In the genomic region with DNA sequence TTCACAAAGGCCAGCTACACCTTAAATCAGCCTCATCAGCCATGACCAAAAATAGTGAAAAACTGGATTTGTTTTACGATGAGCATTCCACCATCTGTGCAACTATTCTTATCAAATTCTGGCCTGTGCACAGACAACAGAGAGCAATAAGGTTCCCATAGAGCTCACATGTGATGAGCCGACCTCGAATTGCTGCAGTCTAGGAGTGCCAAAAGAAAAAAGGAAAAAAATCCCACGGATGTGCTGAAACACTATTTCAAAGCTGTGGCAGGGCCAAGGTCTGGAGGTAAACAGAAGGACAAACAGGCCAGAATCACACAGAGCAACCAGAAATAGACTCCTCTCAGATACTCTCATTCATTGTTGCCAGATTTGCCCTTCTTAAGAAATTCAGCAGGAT, we compare ENCODE assay signal across 12 cellular contexts.
A peak's percentile ranks its signal among the peaks of the same experiment; 100 is the strongest.
DNase-seq lines count a peak whose midpoint lies in the region.
"Had no signal": no experiment of that assay in that cellular context is flagged by ENCODE, and none has a peak within 500 bp of the region (broad histone marks: within the 10 kb centered on the region; RNA-seq: fewer than 3 reads in every experiment).

No MANE protein-coding gene starts in this region.

- DNase-seq in Ammon's horn (ENCODE audit: low spot score) (peak; percentile 17), NCI-H1694 (lab: John Stamatoyannopoulos, UW) (peak; percentile 66), cerebellar nuclear complex (lab: John Stamatoyannopoulos, UW) (peak; percentile 58 to 87), pons (ENCODE audit: low spot score) (peak; percentile 4), NCI-H1092 (lab: John Stamatoyannopoulos, UW) (no peak), mucosa of gallbladder (ENCODE audit: low spot score) (no peak)
- no peak for DNase-seq in activated CD4-positive, alpha-beta T cell treated with anti-CD3 and anti-CD28 coated beads, Interleukin-2, amount 50 U/mL, for 48 hours
- DNase-seq: ACHN; Calu3; CD4-positive, alpha-beta T cell; DND-41; GF-D8 had no signal

Comparison
In these comparisons a context has a peak if more than half of its experiments do, and no peak if none do; other contexts are left out.
1. DNase-seq: peak in Ammon's horn (single experiment), NCI-H1694 (single experiment), cerebellar nuclear complex (2 of 2) and pons (single experiment); none in activated CD4-positive, alpha-beta T cell treated with anti-CD3 and anti-CD28 coated beads, Interleukin-2, amount 50 U/mL, for 48 hours (0 of 2), NCI-H1092 (single experiment) and mucosa of gallbladder (single experiment).